ENCODE assay signal across 8 cellular contexts in genomic region chr1:115545791-115546733, GRCh38.
DNase-seq lines count a peak whose midpoint lies in the region; ATAC-seq and TF ChIP-seq lines count a peak whose summit lies in the region.

No MANE protein-coding gene starts in this region.

- no peak overlapping the region for H3K27ac Mint-ChIP-seq in activated CD4-positive, alpha-beta memory T cell treated with anti-CD3 and anti-CD28 coated beads for 36 hours
- H3K27ac Mint-ChIP-seq in activated CD4-positive, alpha-beta memory T cell treated with anti-CD3 and anti-CD28 coated beads, Interleukin-2, amount 10 ng/mL, durations not matched to agents 7 days and 5 days: no peak overlapping the region

- no peak overlapping the region for H2AFZ ChIP-seq in Loucy (ENCODE audit: low read length)

- no peaks in the 10 kb centered on the region for H3K9me3 Mint-ChIP-seq in activated CD4-positive, alpha-beta memory T cell treated with anti-CD3 and anti-CD28 coated beads for 36 hours
- H3K9me3 Mint-ChIP-seq in activated CD4-positive, alpha-beta memory T cell treated with anti-CD3 and anti-CD28 coated beads, Interleukin-2, amount 10 ng/mL, durations not matched to agents 7 days and 5 days: no peaks in the 10 kb centered on the region

- no peaks in the 10 kb centered on the region for H3K9me2 ChIP-seq in Loucy (replicated peaks; ENCODE audit: low read depth, low read length)

- H4K20me1 ChIP-seq in Loucy (ENCODE audit: insufficient read depth, low read length, poor library complexity, severe bottlenecking): no peaks in the 10 kb centered on the region

- no peak overlapping the region for H3K4me3 Mint-ChIP-seq in activated CD4-positive, alpha-beta memory T cell treated with anti-CD3 and anti-CD28 coated beads for 36 hours
- no peak overlapping the region for H3K4me3 Mint-ChIP-seq in activated CD4-positive, alpha-beta memory T cell treated with anti-CD3 and anti-CD28 coated beads, Interleukin-2, amount 10 ng/mL, durations not matched to agents 7 days and 5 days

- H3K79me2 ChIP-seq in Loucy (ENCODE audit: insufficient read depth, low read length): no peaks in the 10 kb centered on the region

- POLR2A ChIA-PET in activated CD4-positive, alpha-beta memory T cell treated with anti-CD3 and anti-CD28 coated beads for 36 hours (lab: Charles Lee): no interaction called here
- POLR2A ChIA-PET in activated CD4-positive, alpha-beta memory T cell treated with anti-CD3 and anti-CD28 coated beads, Interleukin-2, amount 10 ng/mL, durations not matched to agents 7 days and 5 days (lab: Charles Lee): no interaction called here

- peaks cover 12% of the 10 kb centered on the region for H3K27me3 Mint-ChIP-seq in activated CD4-positive, alpha-beta memory T cell treated with anti-CD3 and anti-CD28 coated beads for 36 hours
- H3K27me3 Mint-ChIP-seq in activated CD4-positive, alpha-beta memory T cell treated with anti-CD3 and anti-CD28 coated beads, Interleukin-2, amount 10 ng/mL, durations not matched to agents 7 days and 5 days: peaks cover 9% of the 10 kb centered on the region

- 51 to 64% methylated on average over 9 of the region's 9 CpGs for WGBS in lung, 2 donors

- DNase-seq in activated CD4-positive, alpha-beta memory T cell treated with anti-CD3 and anti-CD28 coated beads for 36 hours: peak; percentile 15
- no peak for DNase-seq in activated CD4-positive, alpha-beta memory T cell treated with anti-CD3 and anti-CD28 coated beads, Interleukin-2, amount 10 ng/mL, durations not matched to agents 7 days and 5 days
- DNase-seq in colonic mucosa: peak; percentile 45
- DNase-seq in lung (ENCODE audit: low spot score): no peak
- DNase-seq in NCI-H187 treated with DMSO at 0.1 percent for 48 hours (lab: John Stamatoyannopoulos, UW): no peak

- H3K9ac ChIP-seq in Loucy (ENCODE audit: low read depth, low read length, poor library complexity, severe bottlenecking) (peak overlapping the region; percentile 70), colonic mucosa (ENCODE audit: low read depth in 2 of 2, low read length in 2 of 2) (no peak overlapping the region)

- ATAC-seq in lung (ENCODE audit: insufficient read depth, low FRiP score): no peak
- ATAC-seq in GM18502 (IDR thresholded peaks at IDR 0.05; ENCODE audit: poor library complexity, unreplicated experiment): no peak
- no peak for ATAC-seq in GM19023 (IDR thresholded peaks at IDR 0.05; ENCODE audit: unreplicated experiment)

- H3K27me3 ChIP-seq in Loucy (ENCODE audit: insufficient read depth, low read length, poor library complexity, severe bottlenecking) (no peaks in the 10 kb centered on the region), colonic mucosa (no peaks in the 10 kb centered on the region), lung (ENCODE audit: control insufficient read depth, insufficient read depth) (no peaks in the 10 kb centered on the region)

- H3K36me3 ChIP-seq in Loucy (ENCODE audit: insufficient read depth, low read length) (no peaks in the 10 kb centered on the region), colonic mucosa (no peaks in the 10 kb centered on the region), lung (ENCODE audit: control insufficient read depth in 2 of 2, insufficient read depth in 2 of 2, low read length in 2 of 2) (no peaks in the 10 kb centered on the region)

- no peak overlapping the region for H3K27ac ChIP-seq in colonic mucosa
- H3K27ac ChIP-seq in lung (ENCODE audit: low read depth in 1 of 2, low read length in 1 of 2): peak overlapping the region in 1 of 2 donors; percentile 18

- H3K4me3 ChIP-seq in Loucy (ENCODE audit: low read length, poor library complexity, severe bottlenecking) (no peak overlapping the region), colonic mucosa (no peak overlapping the region), lung (no peak overlapping the region)

- peaks cover 60% of the 10 kb centered on the region for H3K4me1 ChIP-seq in Loucy (ENCODE audit: insufficient read depth, low read length, poor library complexity, severe bottlenecking)
- H3K4me1 ChIP-seq in colonic mucosa: no peaks in the 10 kb centered on the region
- peaks cover 0 to 4% of the 10 kb centered on the region in 2 donors for H3K4me1 ChIP-seq in lung (ENCODE audit: control insufficient read depth in 2 of 2, insufficient read depth in 2 of 2, low read length in 2 of 2)

- H3K9me3 ChIP-seq in Loucy (ENCODE audit: insufficient read depth, low read depth, low read length) (no peaks in the 10 kb centered on the region), colonic mucosa (no peaks in the 10 kb centered on the region), lung (ENCODE audit: control insufficient read depth in 2 of 2, insufficient read depth in 1 of 2, low read length in 1 of 2) (no peaks in the 10 kb centered on the region)

- peaks cover 25% of the 10 kb centered on the region for H3F3A ChIP-seq in Loucy (ENCODE audit: low read depth)

- H3K4me2 ChIP-seq in Loucy (ENCODE audit: low read depth, low read length, poor library complexity, severe bottlenecking): peak overlapping the region; percentile 45

- no peaks in the 10 kb centered on the region for H3K36me3 Mint-ChIP-seq in activated CD4-positive, alpha-beta memory T cell treated with anti-CD3 and anti-CD28 coated beads for 36 hours
- H3K36me3 Mint-ChIP-seq in activated CD4-positive, alpha-beta memory T cell treated with anti-CD3 and anti-CD28 coated beads, Interleukin-2, amount 10 ng/mL, durations not matched to agents 7 days and 5 days (ENCODE audit: low read depth): no peaks in the 10 kb centered on the region

- CTCF ChIA-PET in activated CD4-positive, alpha-beta memory T cell treated with anti-CD3 and anti-CD28 coated beads for 36 hours (lab: Charles Lee): no interaction called here
- CTCF ChIA-PET in activated CD4-positive, alpha-beta memory T cell treated with anti-CD3 and anti-CD28 coated beads, Interleukin-2, amount 10 ng/mL, durations not matched to agents 7 days and 5 days (lab: Charles Lee): no interaction called here

- TF ChIP-seq CTCF in Loucy (conservative IDR thresholded peaks at IDR 0.05; ENCODE audit: low read length) (peak; percentile 74), colonic mucosa (IDR thresholded peaks at IDR 0.05) (peak; percentile 24), lung (IDR thresholded peaks at IDR 0.05; ENCODE audit: control extremely low read depth, extremely low read depth) (peak; percentile 10)

- intact Hi-C loops in activated CD4-positive, alpha-beta memory T cell treated with anti-CD3 and anti-CD28 coated beads for 36 hours (cut with micrococcal nuclease): no loop called here
- intact Hi-C loops in colonic mucosa (cut with DNase I): no loop called here

- H3K4me1 Mint-ChIP-seq in activated CD4-positive, alpha-beta memory T cell treated with anti-CD3 and anti-CD28 coated beads for 36 hours (ENCODE audit: low read depth): no peaks in the 10 kb centered on the region
- no peaks in the 10 kb centered on the region for H3K4me1 Mint-ChIP-seq in activated CD4-positive, alpha-beta memory T cell treated with anti-CD3 and anti-CD28 coated beads, Interleukin-2, amount 10 ng/mL, durations not matched to agents 7 days and 5 days

Comparison
In these comparisons a context has a peak if more than half of its experiments do, and no peak if none do; other contexts are left out.
1. DNase-seq: peak in activated CD4-positive, alpha-beta memory T cell treated with anti-CD3 and anti-CD28 coated beads for 36 hours (single experiment) and colonic mucosa (single experiment); none in activated CD4-positive, alpha-beta memory T cell treated with anti-CD3 and anti-CD28 coated beads, Interleukin-2, amount 10 ng/mL, durations not matched to agents 7 days and 5 days (single experiment), lung (single experiment) and NCI-H187 treated with DMSO at 0.1 percent for 48 hours (single experiment).
2. CTCF ChIP-seq: peak in every context shown above with its lines; median percentile 74 in Loucy; 24 in colonic mucosa; 10 in lung.